ENCODE assay signal across 8 cellular contexts in genomic region chr17:63774982-63775290, GRCh38. TPM values are rescaled to one million over a fixed set of nuclear protein-coding genes. Genes with fewer than 3 reads are reported as not detected.
DNase-seq lines count a peak whose midpoint lies in the region; TF ChIP-seq lines count a peak whose summit lies in the region.

No MANE protein-coding gene starts in this region.

- no peak overlapping the region for H2BK5ac ChIP-seq in mesendoderm (ENCODE audit: low read length)

- H3K79me1 ChIP-seq in mesendoderm (ENCODE audit: low read length), result no peaks in the 10 kb centered on the region

- H4K8ac ChIP-seq in mesendoderm (ENCODE audit: low read depth, low read length), result no peak overlapping the region

- peak overlapping the region; percentile 96 for H3K9ac ChIP-seq in mesendoderm (ENCODE audit: low read length)

- H3K4me1 Mint-ChIP-seq in brain, result peaks cover 79% of the 10 kb centered on the region

- peaks cover 2% of the 10 kb centered on the region for H3K36me3 ChIP-seq in mesendoderm (ENCODE audit: control insufficient read depth, insufficient read depth, low read length)

- H3K23ac ChIP-seq in mesendoderm (ENCODE audit: low read length), result no peak overlapping the region

- no peak overlapping the region for H2AK5ac ChIP-seq in mesendoderm (ENCODE audit: low read length)

- peak overlapping the region; percentile 99 to 100 (median 100) for H3K27ac Mint-ChIP-seq in brain

- H3K4me3 ChIP-seq in Jurkat, Clone E6-1 (ENCODE audit: low read length), result peak overlapping the region; percentile 98
- peak overlapping the region; percentile 94 for H3K4me3 ChIP-seq in mesendoderm (ENCODE audit: low read length)

- H3K27me3 ChIP-seq in mesendoderm (ENCODE audit: insufficient read depth, low read length, poor library complexity), result no peaks in the 10 kb centered on the region

- H3K56ac ChIP-seq in mesendoderm (ENCODE audit: low read length), result peak overlapping the region; percentile 95

- H3K18ac ChIP-seq in mesendoderm (ENCODE audit: low read length), result no peak overlapping the region

- WGBS in mesendoderm (ENCODE audit: extremely low coverage, insufficient coverage, low lambda C conversion rate), result no CpG with 5 or more reads among the region's 4 CpGs

- TF ChIP-seq CTCF in C4-2B (conservative IDR thresholded peaks at IDR 0.05), result no peak
- TF ChIP-seq CTCF in brain (conservative IDR thresholded peaks at IDR 0.05), result no peak

- H3K4ac ChIP-seq in mesendoderm (ENCODE audit: low read depth, low read length), result no peak overlapping the region

- H3K27ac ChIP-seq in C4-2B, result peak overlapping the region; percentile 95
- peak overlapping the region; percentile 11 for H3K27ac ChIP-seq in mesendoderm (ENCODE audit: low read depth, low read length)
- H3K27ac ChIP-seq in caudate nucleus (ENCODE audit: low read depth, low read length), result no peak overlapping the region

- DNase-seq in Jurkat, Clone E6-1 (ENCODE audit: low read depth, low spot score), result no peak
- DNase-seq in mesendoderm (peak; percentile 17), NCI-H1417 treated with DMSO at 0.1 percent for 48 hours (lab: John Stamatoyannopoulos, UW) (no peak), SKM-1 (lab: John Stamatoyannopoulos, UW; ENCODE audit: unreplicated experiment) (no peak), COLO668 (lab: John Stamatoyannopoulos, UW; ENCODE audit: unreplicated experiment) (no peak), caudate nucleus (lab: John Stamatoyannopoulos, UW) (no peak)

- H3K27me3 Mint-ChIP-seq in brain, result peaks cover 21% of the 10 kb centered on the region

- peaks cover 0 to 5% (median 0%) of the 10 kb centered on the region in 5 experiments for H3K9me3 Mint-ChIP-seq in brain

- H3K79me2 ChIP-seq in mesendoderm (ENCODE audit: control insufficient read depth, insufficient read depth, low read length), result peaks cover 85% of the 10 kb centered on the region

- peak overlapping the region; percentile 93 to 100 (median 99) for H3K4me3 Mint-ChIP-seq in brain

- no peak overlapping the region for H2BK120ac ChIP-seq in mesendoderm (ENCODE audit: low read depth, low read length)

- H4K5ac ChIP-seq in mesendoderm (ENCODE audit: low read length), result no peak overlapping the region

- peaks cover 2% of the 10 kb centered on the region for H3K4me1 ChIP-seq in mesendoderm (ENCODE audit: control insufficient read depth, low read depth, low read length)

- no peak overlapping the region for H2BK15ac ChIP-seq in mesendoderm (replicated peaks; ENCODE audit: low read depth)

- H3K4me2 ChIP-seq in mesendoderm (ENCODE audit: low read length), result peak overlapping the region; percentile 19

- H3K36me3 Mint-ChIP-seq in brain, result peaks cover 60% of the 10 kb centered on the region

RNA-seq across cellular contexts. Expression of gene DDX42, which starts 1.0 kb away (rescaled TPM):
- polyA plus RNA-seq in Jurkat, Clone E6-1 (2012; ENCODE audit: insufficient read depth, insufficient read length), result 105 TPM
- polyA plus RNA-seq in brain (ENCODE audit: insufficient read depth, low read depth, low replicate concordance), result 44.7 TPM
- 93.8 TPM for polyA plus RNA-seq in mesendoderm (2013, experiment 1 of 2)
- 95.6 TPM for polyA plus RNA-seq in mesendoderm (2013, experiment 2 of 2)

RNA-seq across cellular contexts. Expression of gene CCDC47, which starts 1.5 kb away (rescaled TPM):
- 56.9 TPM for polyA plus RNA-seq in Jurkat, Clone E6-1 (2012; ENCODE audit: insufficient read depth, insufficient read length)
- polyA plus RNA-seq in brain (ENCODE audit: insufficient read depth, low read depth, low replicate concordance), result 31.7 TPM
- polyA plus RNA-seq in mesendoderm (2013, experiment 1 of 2), result 64.3 TPM
- 65.4 TPM for polyA plus RNA-seq in mesendoderm (2013, experiment 2 of 2)

RNA-seq across cellular contexts. Expression of gene STRADA, which starts 33.3 kb away (rescaled TPM):
- 52.1 TPM for polyA plus RNA-seq in Jurkat, Clone E6-1 (2012; ENCODE audit: insufficient read depth, insufficient read length)
- polyA plus RNA-seq in brain (ENCODE audit: insufficient read depth, low read depth, low replicate concordance), result 51.6 TPM
- 16.7 TPM for polyA plus RNA-seq in mesendoderm (2013, experiment 1 of 2)
- 16.2 TPM for polyA plus RNA-seq in mesendoderm (2013, experiment 2 of 2)

RNA-seq across cellular contexts. Expression of gene PSMC5, which starts 52.3 kb away (rescaled TPM):
- 507 TPM for polyA plus RNA-seq in Jurkat, Clone E6-1 (2012; ENCODE audit: insufficient read depth, insufficient read length)
- 258 TPM for polyA plus RNA-seq in brain (ENCODE audit: insufficient read depth, low read depth, low replicate concordance)
- polyA plus RNA-seq in mesendoderm (2013, experiment 1 of 2), result 119 TPM
- 121 TPM for polyA plus RNA-seq in mesendoderm (2013, experiment 2 of 2)

RNA-seq across cellular contexts. Expression of gene FTSJ3, which starts 52.5 kb away (rescaled TPM):
- polyA plus RNA-seq in Jurkat, Clone E6-1 (2012; ENCODE audit: insufficient read depth, insufficient read length), result 90.6 TPM
- 29.5 TPM for polyA plus RNA-seq in brain (ENCODE audit: insufficient read depth, low read depth, low replicate concordance)
- 52.0 TPM for polyA plus RNA-seq in mesendoderm (2013, experiment 1 of 2)
- polyA plus RNA-seq in mesendoderm (2013, experiment 2 of 2), result 50.6 TPM
